Comparison of ENCODE assay signal across 8 cellular contexts in the genomic region with DNA sequence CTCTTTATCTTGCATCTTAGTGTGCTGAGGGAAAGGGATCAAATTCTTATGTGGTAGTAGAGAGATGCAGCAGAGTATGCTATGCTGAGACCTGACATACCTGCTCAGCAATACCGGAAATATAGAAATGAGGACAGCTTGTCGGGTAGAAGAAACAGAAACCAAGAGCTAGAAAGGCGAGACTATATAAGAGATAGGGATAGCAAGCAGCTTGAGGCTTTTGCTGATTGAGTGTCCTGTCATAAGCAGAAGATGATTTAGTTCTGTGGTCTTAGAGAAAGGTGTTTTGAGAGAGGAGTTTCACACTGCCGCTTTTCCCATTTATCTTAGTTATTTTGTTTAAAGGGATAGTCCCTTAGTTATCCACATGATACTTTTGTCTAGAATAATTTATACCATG. TPM values are rescaled to one million over a fixed set of nuclear protein-coding genes. Genes with fewer than 3 reads are reported as not detected.
DNase-seq lines count a peak whose midpoint lies in the region; ATAC-seq and TF ChIP-seq lines count a peak whose summit lies in the region.

No MANE protein-coding gene starts in this region.

- H3K27ac ChIP-seq in MM.1S (ENCODE audit: low read length) (peak overlapping the region; percentile 6; the same call in 1 of the 2 replicates), left lung (no peak overlapping the region), colonic mucosa (no peak overlapping the region)

- H4K20me1 ChIP-seq in MM.1S (ENCODE audit: insufficient read depth, low read length) = peaks cover 37% of the 10 kb centered on the region

- H3K27me3 ChIP-seq in MM.1S (replicated peaks; ENCODE audit: insufficient read depth, low read length) (no peaks in the 10 kb centered on the region), left lung (no peaks in the 10 kb centered on the region), colonic mucosa (no peaks in the 10 kb centered on the region)

- no peak for TF ChIP-seq CTCF in MM.1S (IDR thresholded peaks at IDR 0.05; ENCODE audit: low read length)
- TF ChIP-seq CTCF in left lung (IDR thresholded peaks at IDR 0.05) = no peak
- no peak for TF ChIP-seq CTCF in colonic mucosa (IDR thresholded peaks at IDR 0.05)

- peak overlapping the region; percentile 72 for H3K4me2 ChIP-seq in MM.1S (ENCODE audit: low read depth, low read length)

- DNase-seq in MM.1S = peak; percentile 73
- no peak for DNase-seq in left lung
- no peak for DNase-seq in activated gamma-delta T cell (lab: John Stamatoyannopoulos, UW)
- no peak for DNase-seq in colonic mucosa
- no peak for DNase-seq in KBM-7
- DNase-seq in NCI-H146 (lab: John Stamatoyannopoulos, UW) = no peak

- H3K9ac ChIP-seq in MM.1S (ENCODE audit: low read length) (no peak overlapping the region), colonic mucosa (ENCODE audit: low read depth in 2 of 2, low read length in 2 of 2) (no peak overlapping the region)

- no peak overlapping the region for H2AFZ ChIP-seq in MM.1S (ENCODE audit: low read length)

- H3K4me1 ChIP-seq in MM.1S (ENCODE audit: low read length) (peaks cover 19% of the 10 kb centered on the region), left lung (peaks cover 0 to 73% of the 10 kb centered on the region in 2 donors), colonic mucosa (no peaks in the 10 kb centered on the region)

- H3K9me2 ChIP-seq in MM.1S (replicated peaks; ENCODE audit: insufficient read depth, low read length) = no peaks in the 10 kb centered on the region

- peaks cover 96% of the 10 kb centered on the region for H3K79me2 ChIP-seq in MM.1S (ENCODE audit: low read length)

- in situ Hi-C loops in KBM-7 (cut with MboI; ENCODE audit: low pct_unique_long_range_greater_than_20kb, low sequenced_read_pairs) = no loop called here

- no peaks in the 10 kb centered on the region for H3K36me3 ChIP-seq in MM.1S (replicated peaks; ENCODE audit: insufficient read depth, low read length)
- no peaks in the 10 kb centered on the region for H3K36me3 ChIP-seq in left lung
- H3K36me3 ChIP-seq in colonic mucosa = no peaks in the 10 kb centered on the region

- ATAC-seq in GM18519 (IDR thresholded peaks at IDR 0.05; ENCODE audit: low FRiP score, unreplicated experiment) (peak; percentile 83), GM21786 (IDR thresholded peaks at IDR 0.05; ENCODE audit: unreplicated experiment) (peak; percentile 74), left lung (peak; percentile 52)

- 0 out of 2 replicates have a peak overlapping the region, but pooled peaks have one; percentile 17 for H3K4me3 ChIP-seq in MM.1S (ENCODE audit: low read length)
- no peak overlapping the region for H3K4me3 ChIP-seq in left lung
- H3K4me3 ChIP-seq in colonic mucosa = no peak overlapping the region

- H3F3A ChIP-seq in MM.1S (ENCODE audit: insufficient read depth, low read length) = peaks cover 14% of the 10 kb centered on the region; the same call in 1 of the 2 replicates

- H3K9me3 ChIP-seq in MM.1S (replicated peaks; ENCODE audit: insufficient read depth, low read length) (no peaks in the 10 kb centered on the region), left lung (no peaks in the 10 kb centered on the region), colonic mucosa (no peaks in the 10 kb centered on the region)

- intact Hi-C loops in left lung (cut with DNase I) = loop anchor here in 1 of 2 donors (10.0 kb wide), 2 partner anchors 232 to 452 kb away; no protein-coding TSS in a partner anchor
- intact Hi-C loops in colonic mucosa (cut with DNase I) = loop anchor here (10.0 kb wide), 2 partner anchors 242 to 462 kb away; no protein-coding TSS in a partner anchor

RNA-seq across cellular contexts. Expression of a gene that starts 31.7 kb away (rescaled TPM):
- total RNA-seq in left lung (10 to 100 TPM; 83.3 to 86.0 TPM), colonic mucosa (10 to 100 TPM; 74.5 to 89.0 TPM)
